ENCODE assay signal across 1 cellular context in the genomic region with DNA sequence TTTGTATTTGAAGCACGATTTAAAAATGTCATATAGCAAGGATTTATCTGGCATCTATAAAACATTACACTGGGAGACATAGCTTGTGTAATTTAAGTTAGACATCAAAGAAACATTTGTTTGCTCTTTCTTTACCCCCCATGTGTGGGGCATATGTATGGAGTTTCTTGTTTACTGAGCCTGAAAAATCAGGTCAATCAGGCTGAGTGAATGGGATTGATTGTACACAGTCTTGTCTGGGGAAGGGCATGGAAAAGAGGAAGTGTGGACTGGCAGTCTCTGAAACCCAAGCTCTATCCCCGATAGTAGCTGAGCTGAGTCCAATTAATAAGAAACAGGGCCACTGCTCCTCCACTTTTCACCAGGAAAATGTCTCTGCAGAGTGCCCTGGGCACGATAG.
TF ChIP-seq lines count a peak whose summit lies in the region.

No MANE protein-coding gene starts in this region.

TF ChIP-seq in HepG2, 621 proteins besides CTCF, POLR2A, EP300 and RAD21 (continued from another document and continues in another):
- TF ChIP-seq ZNF333 (CRISPR knock-in tag; IDR thresholded peaks at IDR 0.05; ENCODE audit: borderline replicate concordance) = no peak
- TF ChIP-seq, protein P1, sequence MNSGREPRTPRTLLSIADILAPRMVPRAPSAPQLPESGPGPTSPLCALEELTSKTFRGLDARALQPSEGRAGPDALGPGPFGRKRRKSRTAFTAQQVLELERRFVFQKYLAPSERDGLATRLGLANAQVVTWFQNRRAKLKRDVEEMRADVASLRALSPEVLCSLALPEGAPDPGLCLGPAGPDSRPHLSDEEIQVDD (CRISPR knock-in tag; IDR thresholded peaks at IDR 0.05; ENCODE audit: borderline replicate concordance) = no peak
- TF ChIP-seq, protein P2, sequence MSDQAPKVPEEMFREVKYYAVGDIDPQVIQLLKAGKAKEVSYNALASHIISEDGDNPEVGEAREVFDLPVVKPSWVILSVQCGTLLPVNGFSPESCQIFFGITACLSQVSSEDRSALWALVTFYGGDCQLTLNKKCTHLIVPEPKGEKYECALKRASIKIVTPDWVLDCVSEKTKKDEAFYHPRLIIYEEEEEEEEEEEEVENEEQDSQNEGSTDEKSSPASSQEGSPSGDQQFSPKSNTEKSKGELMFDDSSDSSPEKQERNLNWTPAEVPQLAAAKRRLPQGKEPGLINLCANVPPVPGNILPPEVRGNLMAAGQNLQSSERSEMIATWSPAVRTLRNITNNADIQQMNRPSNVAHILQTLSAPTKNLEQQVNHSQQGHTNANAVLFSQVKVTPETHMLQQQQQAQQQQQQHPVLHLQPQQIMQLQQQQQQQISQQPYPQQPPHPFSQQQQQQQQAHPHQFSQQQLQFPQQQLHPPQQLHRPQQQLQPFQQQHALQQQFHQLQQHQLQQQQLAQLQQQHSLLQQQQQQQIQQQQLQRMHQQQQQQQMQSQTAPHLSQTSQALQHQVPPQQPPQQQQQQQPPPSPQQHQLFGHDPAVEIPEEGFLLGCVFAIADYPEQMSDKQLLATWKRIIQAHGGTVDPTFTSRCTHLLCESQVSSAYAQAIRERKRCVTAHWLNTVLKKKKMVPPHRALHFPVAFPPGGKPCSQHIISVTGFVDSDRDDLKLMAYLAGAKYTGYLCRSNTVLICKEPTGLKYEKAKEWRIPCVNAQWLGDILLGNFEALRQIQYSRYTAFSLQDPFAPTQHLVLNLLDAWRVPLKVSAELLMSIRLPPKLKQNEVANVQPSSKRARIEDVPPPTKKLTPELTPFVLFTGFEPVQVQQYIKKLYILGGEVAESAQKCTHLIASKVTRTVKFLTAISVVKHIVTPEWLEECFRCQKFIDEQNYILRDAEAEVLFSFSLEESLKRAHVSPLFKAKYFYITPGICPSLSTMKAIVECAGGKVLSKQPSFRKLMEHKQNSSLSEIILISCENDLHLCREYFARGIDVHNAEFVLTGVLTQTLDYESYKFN (CRISPR knock-in tag; conservative IDR thresholded peaks at IDR 0.05) = peak; percentile 39; the same call in 1 of the 2 replicates
- no peak for TF ChIP-seq ZNF235 (CRISPR knock-in tag; IDR thresholded peaks at IDR 0.05; ENCODE audit: borderline replicate concordance)
- no peak for TF ChIP-seq ZNF282 (IDR thresholded peaks at IDR 0.05; ENCODE audit: partially characterized antibody)
- TF ChIP-seq CREM (IDR thresholded peaks at IDR 0.05) = 0 out of 2 replicates have a peak, but pooled peaks have one; percentile 14
- no peak for TF ChIP-seq CREM (CRISPR knock-in tag; IDR thresholded peaks at IDR 0.05)
- TF ChIP-seq ZBTB7B (CRISPR knock-in tag; IDR thresholded peaks at IDR 0.05) = no peak
- TF ChIP-seq HMG20A (CRISPR knock-in tag; IDR thresholded peaks at IDR 0.05; ENCODE audit: borderline replicate concordance) = peak; percentile 83; the same call in 1 of the 2 replicates
- TF ChIP-seq, protein P3, sequence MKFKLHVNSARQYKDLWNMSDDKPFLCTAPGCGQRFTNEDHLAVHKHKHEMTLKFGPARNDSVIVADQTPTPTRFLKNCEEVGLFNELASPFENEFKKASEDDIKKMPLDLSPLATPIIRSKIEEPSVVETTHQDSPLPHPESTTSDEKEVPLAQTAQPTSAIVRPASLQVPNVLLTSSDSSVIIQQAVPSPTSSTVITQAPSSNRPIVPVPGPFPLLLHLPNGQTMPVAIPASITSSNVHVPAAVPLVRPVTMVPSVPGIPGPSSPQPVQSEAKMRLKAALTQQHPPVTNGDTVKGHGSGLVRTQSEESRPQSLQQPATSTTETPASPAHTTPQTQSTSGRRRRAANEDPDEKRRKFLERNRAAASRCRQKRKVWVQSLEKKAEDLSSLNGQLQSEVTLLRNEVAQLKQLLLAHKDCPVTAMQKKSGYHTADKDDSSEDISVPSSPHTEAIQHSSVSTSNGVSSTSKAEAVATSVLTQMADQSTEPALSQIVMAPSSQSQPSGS (CRISPR knock-in tag; IDR thresholded peaks at IDR 0.05) = no peak
- TF ChIP-seq SIX4 (CRISPR knock-in tag; IDR thresholded peaks at IDR 0.05) = no peak
- peak; percentile 39; the same call in 1 of the 2 replicates for TF ChIP-seq ZBTB20 (CRISPR knock-in tag; IDR thresholded peaks at IDR 0.05; ENCODE audit: borderline replicate concordance, low read depth)
- no peak for TF ChIP-seq GTF2F1 (IDR thresholded peaks at IDR 0.05; ENCODE audit: low read length)
- TF ChIP-seq HNF4A (CRISPR knock-in tag; IDR thresholded peaks at IDR 0.05) = no peak
- TF ChIP-seq ZBTB42 (CRISPR knock-in tag; IDR thresholded peaks at IDR 0.05) = no peak
- TF ChIP-seq MAFG (CRISPR knock-in tag; IDR thresholded peaks at IDR 0.05) = no peak
- TF ChIP-seq, protein P4, sequence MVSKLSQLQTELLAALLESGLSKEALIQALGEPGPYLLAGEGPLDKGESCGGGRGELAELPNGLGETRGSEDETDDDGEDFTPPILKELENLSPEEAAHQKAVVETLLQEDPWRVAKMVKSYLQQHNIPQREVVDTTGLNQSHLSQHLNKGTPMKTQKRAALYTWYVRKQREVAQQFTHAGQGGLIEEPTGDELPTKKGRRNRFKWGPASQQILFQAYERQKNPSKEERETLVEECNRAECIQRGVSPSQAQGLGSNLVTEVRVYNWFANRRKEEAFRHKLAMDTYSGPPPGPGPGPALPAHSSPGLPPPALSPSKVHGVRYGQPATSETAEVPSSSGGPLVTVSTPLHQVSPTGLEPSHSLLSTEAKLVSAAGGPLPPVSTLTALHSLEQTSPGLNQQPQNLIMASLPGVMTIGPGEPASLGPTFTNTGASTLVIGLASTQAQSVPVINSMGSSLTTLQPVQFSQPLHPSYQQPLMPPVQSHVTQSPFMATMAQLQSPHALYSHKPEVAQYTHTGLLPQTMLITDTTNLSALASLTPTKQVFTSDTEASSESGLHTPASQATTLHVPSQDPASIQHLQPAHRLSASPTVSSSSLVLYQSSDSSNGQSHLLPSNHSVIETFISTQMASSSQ (IDR thresholded peaks at IDR 0.05; ENCODE audit: low read depth) = no peak; the same call in 1 of the 2 replicates
- TF ChIP-seq, protein P4 (CRISPR knock-in tag; IDR thresholded peaks at IDR 0.05; ENCODE audit: borderline replicate concordance) = no peak
- TF ChIP-seq, protein P5, sequence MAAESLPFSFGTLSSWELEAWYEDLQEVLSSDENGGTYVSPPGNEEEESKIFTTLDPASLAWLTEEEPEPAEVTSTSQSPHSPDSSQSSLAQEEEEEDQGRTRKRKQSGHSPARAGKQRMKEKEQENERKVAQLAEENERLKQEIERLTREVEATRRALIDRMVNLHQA (CRISPR knock-in tag; IDR thresholded peaks at IDR 0.05) = no peak
- TF ChIP-seq FOXJ3 (CRISPR knock-in tag; IDR thresholded peaks at IDR 0.05; ENCODE audit: borderline replicate concordance) = no peak
- no peak for TF ChIP-seq FOSL2 (CRISPR knock-in tag; IDR thresholded peaks at IDR 0.05)
- no peak for TF ChIP-seq ZNF7 (CRISPR knock-in tag; IDR thresholded peaks at IDR 0.05)
- 0 out of 2 replicates have a peak, but pooled peaks have one; percentile 30 for TF ChIP-seq FOXP1 (IDR thresholded peaks at IDR 0.05)
- TF ChIP-seq FOXP1 (CRISPR knock-in tag; IDR thresholded peaks at IDR 0.05) = peak; percentile 70; the same call in 1 of the 2 replicates
- TF ChIP-seq EED (CRISPR knock-in tag; IDR thresholded peaks at IDR 0.05) = no peak
- no peak for TF ChIP-seq ZNF253 (CRISPR knock-in tag; IDR thresholded peaks at IDR 0.05; ENCODE audit: borderline replicate concordance)
- TF ChIP-seq ATAD3A (CRISPR knock-in tag; IDR thresholded peaks at IDR 0.05) = no peak
- no peak for TF ChIP-seq NBN (conservative IDR thresholded peaks at IDR 0.05)
- TF ChIP-seq, protein P6, sequence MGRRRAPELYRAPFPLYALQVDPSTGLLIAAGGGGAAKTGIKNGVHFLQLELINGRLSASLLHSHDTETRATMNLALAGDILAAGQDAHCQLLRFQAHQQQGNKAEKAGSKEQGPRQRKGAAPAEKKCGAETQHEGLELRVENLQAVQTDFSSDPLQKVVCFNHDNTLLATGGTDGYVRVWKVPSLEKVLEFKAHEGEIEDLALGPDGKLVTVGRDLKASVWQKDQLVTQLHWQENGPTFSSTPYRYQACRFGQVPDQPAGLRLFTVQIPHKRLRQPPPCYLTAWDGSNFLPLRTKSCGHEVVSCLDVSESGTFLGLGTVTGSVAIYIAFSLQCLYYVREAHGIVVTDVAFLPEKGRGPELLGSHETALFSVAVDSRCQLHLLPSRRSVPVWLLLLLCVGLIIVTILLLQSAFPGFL (CRISPR knock-in tag; IDR thresholded peaks at IDR 0.05) = no peak
- TF ChIP-seq GATAD2A (CRISPR knock-in tag; IDR thresholded peaks at IDR 0.05) = peak; percentile 57
- TF ChIP-seq ZNF670 (CRISPR knock-in tag; IDR thresholded peaks at IDR 0.05; ENCODE audit: borderline replicate concordance) = no peak
- TF ChIP-seq TBX3 (IDR thresholded peaks at IDR 0.05; ENCODE audit: borderline replicate concordance) = peak; percentile 37; the same call in 1 of the 2 replicates
- TF ChIP-seq ZNF205 (CRISPR knock-in tag; IDR thresholded peaks at IDR 0.05) = no peak
- no peak for TF ChIP-seq RBM22 (optimal IDR thresholded peaks at IDR 0.05; ENCODE audit: low read length)
- TF ChIP-seq ONECUT2 (CRISPR knock-in tag; IDR thresholded peaks at IDR 0.05) = no peak
- TF ChIP-seq, protein P7, sequence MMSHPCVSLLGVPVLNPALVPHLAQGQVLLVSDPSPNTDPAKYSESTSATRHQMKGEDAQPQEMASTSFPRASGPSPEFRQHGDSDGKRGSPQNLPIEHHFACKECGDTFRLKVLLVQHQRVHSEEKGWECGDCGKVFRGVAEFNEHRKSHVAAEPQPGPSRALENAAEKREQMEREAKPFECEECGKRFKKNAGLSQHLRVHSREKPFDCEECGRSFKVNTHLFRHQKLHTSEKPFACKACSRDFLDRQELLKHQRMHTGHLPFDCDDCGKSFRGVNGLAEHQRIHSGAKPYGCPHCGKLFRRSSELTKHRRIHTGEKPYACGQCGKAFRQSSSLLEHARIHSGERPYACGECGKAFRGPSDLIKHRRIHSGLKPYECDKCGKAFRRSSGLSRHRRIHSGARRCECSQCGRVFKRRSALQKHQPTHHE (CRISPR knock-in tag; IDR thresholded peaks at IDR 0.05; ENCODE audit: borderline replicate concordance) = no peak
- TF ChIP-seq, protein P8, sequence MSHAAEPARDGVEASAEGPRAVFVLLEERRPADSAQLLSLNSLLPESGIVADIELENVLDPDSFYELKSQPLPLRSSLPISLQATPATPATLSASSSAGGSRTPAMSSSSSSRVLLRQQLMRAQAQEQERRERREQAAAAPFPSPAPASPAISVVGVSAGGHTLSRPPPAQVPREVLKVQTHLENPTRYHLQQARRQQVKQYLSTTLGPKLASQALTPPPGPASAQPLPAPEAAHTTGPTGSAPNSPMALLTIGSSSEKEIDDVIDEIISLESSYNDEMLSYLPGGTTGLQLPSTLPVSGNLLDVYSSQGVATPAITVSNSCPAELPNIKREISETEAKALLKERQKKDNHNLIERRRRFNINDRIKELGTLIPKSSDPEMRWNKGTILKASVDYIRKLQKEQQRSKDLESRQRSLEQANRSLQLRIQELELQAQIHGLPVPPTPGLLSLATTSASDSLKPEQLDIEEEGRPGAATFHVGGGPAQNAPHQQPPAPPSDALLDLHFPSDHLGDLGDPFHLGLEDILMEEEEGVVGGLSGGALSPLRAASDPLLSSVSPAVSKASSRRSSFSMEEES (CRISPR knock-in tag; IDR thresholded peaks at IDR 0.05) = no peak
- TF ChIP-seq NFKBIZ (CRISPR knock-in tag; IDR thresholded peaks at IDR 0.05) = no peak
- TF ChIP-seq FOXO1 (CRISPR knock-in tag; IDR thresholded peaks at IDR 0.05) = no peak
- TF ChIP-seq GATAD1 (CRISPR knock-in tag; IDR thresholded peaks at IDR 0.05) = 0 out of 2 replicates have a peak, but pooled peaks have one; percentile 6
- peak; percentile 88 for TF ChIP-seq FOXA3 (CRISPR knock-in tag; IDR thresholded peaks at IDR 0.05)
- TF ChIP-seq ZNF337 (CRISPR knock-in tag; IDR thresholded peaks at IDR 0.05; ENCODE audit: borderline replicate concordance, low read depth) = no peak
- no peak for TF ChIP-seq PTBP1 (IDR thresholded peaks at IDR 0.05; ENCODE audit: low read depth, low read length, poor library complexity, severe bottlenecking)
- no peak for TF ChIP-seq CCDC6 (CRISPR knock-in tag; IDR thresholded peaks at IDR 0.05)
- TF ChIP-seq ZNF782 (CRISPR knock-in tag; IDR thresholded peaks at IDR 0.05; ENCODE audit: borderline replicate concordance) = no peak
- no peak for TF ChIP-seq MED13 (CRISPR knock-in tag; IDR thresholded peaks at IDR 0.05)
- TF ChIP-seq, protein P9, sequence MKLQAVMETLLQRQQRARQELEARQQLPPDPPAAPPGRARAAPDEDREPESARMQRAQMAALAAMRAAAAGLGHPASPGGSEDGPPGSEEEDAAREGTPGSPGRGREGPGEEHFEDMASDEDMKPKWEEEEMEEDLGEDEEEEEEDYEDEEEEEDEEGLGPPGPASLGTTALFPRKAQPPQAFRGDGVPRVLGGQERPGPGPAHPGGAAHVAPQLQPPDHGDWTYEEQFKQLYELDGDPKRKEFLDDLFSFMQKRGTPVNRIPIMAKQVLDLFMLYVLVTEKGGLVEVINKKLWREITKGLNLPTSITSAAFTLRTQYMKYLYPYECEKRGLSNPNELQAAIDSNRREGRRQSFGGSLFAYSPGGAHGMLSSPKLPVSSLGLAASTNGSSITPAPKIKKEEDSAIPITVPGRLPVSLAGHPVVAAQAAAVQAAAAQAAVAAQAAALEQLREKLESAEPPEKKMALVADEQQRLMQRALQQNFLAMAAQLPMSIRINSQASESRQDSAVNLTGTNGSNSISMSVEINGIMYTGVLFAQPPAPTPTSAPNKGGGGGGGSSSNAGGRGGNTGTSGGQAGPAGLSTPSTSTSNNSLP (IDR thresholded peaks at IDR 0.05; ENCODE audit: low read depth, low read length) = peak; percentile 66; the same call in 1 of the 2 replicates
- no peak for TF ChIP-seq KDM4B (CRISPR knock-in tag; IDR thresholded peaks at IDR 0.05)
- TF ChIP-seq ATRX (CRISPR knock-in tag; IDR thresholded peaks at IDR 0.05; ENCODE audit: borderline replicate concordance) = no peak
- no peak for TF ChIP-seq ZEB1 (IDR thresholded peaks at IDR 0.05; ENCODE audit: insufficient replicate concordance, low read depth)
- TF ChIP-seq, protein P10, sequence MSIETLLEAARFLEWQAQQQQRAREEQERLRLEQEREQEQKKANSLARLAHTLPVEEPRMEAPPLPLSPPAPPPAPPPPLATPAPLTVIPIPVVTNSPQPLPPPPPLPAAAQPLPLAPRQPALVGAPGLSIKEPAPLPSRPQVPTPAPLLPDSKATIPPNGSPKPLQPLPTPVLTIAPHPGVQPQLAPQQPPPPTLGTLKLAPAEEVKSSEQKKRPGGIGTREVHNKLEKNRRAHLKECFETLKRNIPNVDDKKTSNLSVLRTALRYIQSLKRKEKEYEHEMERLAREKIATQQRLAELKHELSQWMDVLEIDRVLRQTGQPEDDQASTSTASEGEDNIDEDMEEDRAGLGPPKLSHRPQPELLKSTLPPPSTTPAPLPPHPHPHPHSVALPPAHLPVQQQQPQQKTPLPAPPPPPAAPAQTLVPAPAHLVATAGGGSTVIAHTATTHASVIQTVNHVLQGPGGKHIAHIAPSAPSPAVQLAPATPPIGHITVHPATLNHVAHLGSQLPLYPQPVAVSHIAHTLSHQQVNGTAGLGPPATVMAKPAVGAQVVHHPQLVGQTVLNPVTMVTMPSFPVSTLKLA (IDR thresholded peaks at IDR 0.05) = no peak
